Comparison of ENCODE assay signal across 1 cellular context in genomic region chr4:115688961-115689360, GRCh38.
TF ChIP-seq lines count a peak whose summit lies in the region.

No MANE protein-coding gene starts in this region.

TF ChIP-seq in GM12878, 131 proteins besides CTCF, POLR2A, EP300 and RAD21 (continued from another document):
- TF ChIP-seq, protein P1, sequence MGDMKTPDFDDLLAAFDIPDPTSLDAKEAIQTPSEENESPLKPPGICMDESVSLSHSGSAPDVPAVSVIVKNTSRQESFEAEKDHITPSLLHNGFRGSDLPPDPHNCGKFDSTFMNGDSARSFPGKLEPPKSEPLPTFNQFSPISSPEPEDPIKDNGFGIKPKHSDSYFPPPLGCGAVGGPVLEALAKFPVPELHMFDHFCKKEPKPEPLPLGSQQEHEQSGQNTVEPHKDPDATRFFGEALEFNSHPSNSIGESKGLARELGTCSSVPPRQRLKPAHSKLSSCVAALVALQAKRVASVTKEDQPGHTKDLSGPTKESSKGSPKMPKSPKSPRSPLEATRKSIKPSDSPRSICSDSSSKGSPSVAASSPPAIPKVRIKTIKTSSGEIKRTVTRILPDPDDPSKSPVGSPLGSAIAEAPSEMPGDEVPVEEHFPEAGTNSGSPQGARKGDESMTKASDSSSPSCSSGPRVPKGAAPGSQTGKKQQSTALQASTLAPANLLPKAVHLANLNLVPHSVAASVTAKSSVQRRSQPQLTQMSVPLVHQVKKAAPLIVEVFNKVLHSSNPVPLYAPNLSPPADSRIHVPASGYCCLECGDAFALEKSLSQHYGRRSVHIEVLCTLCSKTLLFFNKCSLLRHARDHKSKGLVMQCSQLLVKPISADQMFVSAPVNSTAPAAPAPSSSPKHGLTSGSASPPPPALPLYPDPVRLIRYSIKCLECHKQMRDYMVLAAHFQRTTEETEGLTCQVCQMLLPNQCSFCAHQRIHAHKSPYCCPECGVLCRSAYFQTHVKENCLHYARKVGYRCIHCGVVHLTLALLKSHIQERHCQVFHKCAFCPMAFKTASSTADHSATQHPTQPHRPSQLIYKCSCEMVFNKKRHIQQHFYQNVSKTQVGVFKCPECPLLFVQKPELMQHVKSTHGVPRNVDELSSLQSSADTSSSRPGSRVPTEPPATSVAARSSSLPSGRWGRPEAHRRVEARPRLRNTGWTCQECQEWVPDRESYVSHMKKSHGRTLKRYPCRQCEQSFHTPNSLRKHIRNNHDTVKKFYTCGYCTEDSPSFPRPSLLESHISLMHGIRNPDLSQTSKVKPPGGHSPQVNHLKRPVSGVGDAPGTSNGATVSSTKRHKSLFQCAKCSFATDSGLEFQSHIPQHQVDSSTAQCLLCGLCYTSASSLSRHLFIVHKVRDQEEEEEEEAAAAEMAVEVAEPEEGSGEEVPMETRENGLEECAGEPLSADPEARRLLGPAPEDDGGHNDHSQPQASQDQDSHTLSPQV (IDR thresholded peaks at IDR 0.05), result no peak
- TF ChIP-seq PML (IDR thresholded peaks at IDR 0.05; ENCODE audit: low read length) (no peak), EZH2 (IDR thresholded peaks at IDR 0.05; ENCODE audit: borderline replicate concordance, control insufficient read depth, low read depth, low read length) (no peak), RCOR1 (conservative IDR thresholded peaks at IDR 0.05; ENCODE audit: low read depth, low read length) (no peak), BCL11A (IDR thresholded peaks at IDR 0.05; ENCODE audit: low read depth, low read length) (no peak), NKRF (conservative IDR thresholded peaks at IDR 0.05) (no peak), EGR1 (IDR thresholded peaks at IDR 0.05; ENCODE audit: borderline replicate concordance in 1 of 2, low read depth in 2 of 2, low read length in 2 of 2) (no peak), STAT1 (conservative IDR thresholded peaks at IDR 0.05) (no peak), JUNB (IDR thresholded peaks at IDR 0.05) (no peak), IRF5 (IDR thresholded peaks at IDR 0.05; ENCODE audit: borderline replicate concordance) (no peak), ASH2L (IDR thresholded peaks at IDR 0.05; ENCODE audit: borderline replicate concordance, low read depth) (no peak), CREB1 (IDR thresholded peaks at IDR 0.05; ENCODE audit: low read depth) (no peak), HDAC6 (IDR thresholded peaks at IDR 0.05; ENCODE audit: unreplicated experiment) (no peak)
